ENCODE assay signal across 23 cellular contexts in the genomic region with DNA sequence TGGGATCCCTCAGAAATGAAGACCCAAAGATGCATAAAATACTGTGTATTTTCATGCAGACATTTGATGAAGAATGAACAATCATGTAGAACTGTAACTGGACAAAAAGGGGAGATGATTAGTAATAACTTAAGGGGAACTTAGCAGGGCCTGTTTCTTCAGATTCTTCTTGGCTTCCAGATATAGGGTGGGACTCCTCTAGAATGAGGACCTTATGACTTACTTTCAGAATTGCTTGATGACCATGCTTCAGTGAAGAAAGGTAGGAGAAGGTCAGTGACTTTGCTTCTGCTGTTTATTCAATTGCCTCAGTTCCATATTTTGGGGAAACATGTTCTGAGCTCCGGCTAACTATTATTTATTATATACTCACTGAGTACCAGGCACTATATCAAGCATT.
DNase-seq lines count a peak whose midpoint lies in the region; ATAC-seq and TF ChIP-seq lines count a peak whose summit lies in the region.
"Had no signal": no experiment of that assay in that cellular context is flagged by ENCODE, and none has a peak within 500 bp of the region (broad histone marks: within the 10 kb centered on the region; RNA-seq: fewer than 3 reads in every experiment).

No MANE protein-coding gene starts in this region.

- H3K4me3 Mint-ChIP-seq in dendritic cell treated with granulocyte-macrophage colony-stimulating factor and Interleukin-4, amounts not matched to agents 40 ng/mL and 50 ng/mL, for 4 days = no peak overlapping the region
- no peak overlapping the region for H3K4me3 Mint-ChIP-seq in stimulated activated naive B cell treated with anti-CD40 and anti-IgM and Interleukin-4, amounts not matched to agents 10 μg/mL and 1 μg/mL and 100 μg/mL, for 72 hours
- H3K4me3 Mint-ChIP-seq: B cell; CD4-positive, alpha-beta memory T cell; CD4-positive, CD25-positive, alpha-beta regulatory T cell; CD8-positive, alpha-beta memory T cell had no signal

- TF ChIP-seq CTCF in tibial nerve (IDR thresholded peaks at IDR 0.05) = no peak

- H3K4me3 ChIP-seq in tibial nerve = no peak overlapping the region
- H3K4me3 ChIP-seq: A549; BLaER1 treated with 17β-estradiol and CSF1 and Interleukin-3, amounts not matched to agents 10 nM and 100 nM; GM12878 had no signal

- no peak for TF ChIP-seq EP300 in tibial nerve (IDR thresholded peaks at IDR 0.05)

- DNase-seq in CD1c-positive myeloid dendritic cell (ENCODE audit: extremely low spot score) (peak; percentile 9), tibial nerve (ENCODE audit: low spot score in 2 of 2) (no peak)
- no peak for DNase-seq in stimulated activated naive B cell treated with anti-CD40 and anti-IgM and Interleukin-4, amounts not matched to agents 10 μg/mL and 1 μg/mL and 100 μg/mL, for 72 hours
- DNase-seq: AML-193; CD4-positive, alpha-beta memory T cell; CD4-positive, CD25-positive, alpha-beta regulatory T cell; CD8-positive, alpha-beta memory T cell; COR-L47; DMS153; DMS53; DMS79; DND-41; EL; GDM1 had no signal

- intact Hi-C loops in dendritic cell treated with granulocyte-macrophage colony-stimulating factor and Interleukin-4, amounts not matched to agents 40 ng/mL and 50 ng/mL, for 4 days (cut with micrococcal nuclease) = no loop called here

- no peaks in the 10 kb centered on the region for H3K36me3 Mint-ChIP-seq in dendritic cell treated with granulocyte-macrophage colony-stimulating factor and Interleukin-4, amounts not matched to agents 40 ng/mL and 50 ng/mL, for 4 days (ENCODE audit: low read depth)
- H3K36me3 Mint-ChIP-seq in stimulated activated naive B cell treated with anti-CD40 and anti-IgM and Interleukin-4, amounts not matched to agents 10 μg/mL and 1 μg/mL and 100 μg/mL, for 72 hours = no peaks in the 10 kb centered on the region
- H3K36me3 Mint-ChIP-seq: CD4-positive, alpha-beta memory T cell; CD4-positive, CD25-positive, alpha-beta regulatory T cell; CD8-positive, alpha-beta memory T cell had no signal

- H3K27ac ChIP-seq in tibial nerve = no peak overlapping the region
- H3K27ac ChIP-seq: 22Rv1; A549; BLaER1 treated with 17β-estradiol and CSF1 and Interleukin-3, amounts not matched to agents 10 nM and 100 nM; C4-2B had no signal

- H3K27me3 ChIP-seq in tibial nerve = no peaks in the 10 kb centered on the region
- H3K27me3 ChIP-seq: BLaER1 treated with 17β-estradiol and CSF1 and Interleukin-3, amounts not matched to agents 10 nM and 100 nM had no signal

- no peaks in the 10 kb centered on the region for H3K4me1 ChIP-seq in tibial nerve
- H3K4me1 ChIP-seq: A549; BLaER1 treated with 17β-estradiol and CSF1 and Interleukin-3, amounts not matched to agents 10 nM and 100 nM had no signal

- TF ChIP-seq POLR2A in tibial nerve (IDR thresholded peaks at IDR 0.05) = no peak

- H3K27me3 Mint-ChIP-seq in dendritic cell treated with granulocyte-macrophage colony-stimulating factor and Interleukin-4, amounts not matched to agents 40 ng/mL and 50 ng/mL, for 4 days = peaks cover 8% of the 10 kb centered on the region
- no peaks in the 10 kb centered on the region for H3K27me3 Mint-ChIP-seq in stimulated activated naive B cell treated with anti-CD40 and anti-IgM and Interleukin-4, amounts not matched to agents 10 μg/mL and 1 μg/mL and 100 μg/mL, for 72 hours
- H3K27me3 Mint-ChIP-seq: B cell; CD4-positive, alpha-beta memory T cell; CD4-positive, CD25-positive, alpha-beta regulatory T cell; CD8-positive, alpha-beta memory T cell had no signal

- H3K9me3 ChIP-seq in tibial nerve = no peaks in the 10 kb centered on the region
- H3K9me3 ChIP-seq: A549; BLaER1 treated with 17β-estradiol and CSF1 and Interleukin-3, amounts not matched to agents 10 nM and 100 nM had no signal

- peak overlapping the region; percentile 33 for H3K27ac Mint-ChIP-seq in dendritic cell treated with granulocyte-macrophage colony-stimulating factor and Interleukin-4, amounts not matched to agents 40 ng/mL and 50 ng/mL, for 4 days
- no peak overlapping the region for H3K27ac Mint-ChIP-seq in stimulated activated naive B cell treated with anti-CD40 and anti-IgM and Interleukin-4, amounts not matched to agents 10 μg/mL and 1 μg/mL and 100 μg/mL, for 72 hours
- H3K27ac Mint-ChIP-seq: B cell; CD4-positive, alpha-beta memory T cell; CD4-positive, CD25-positive, alpha-beta regulatory T cell; CD8-positive, alpha-beta memory T cell had no signal

- no peaks in the 10 kb centered on the region for H3K36me3 ChIP-seq in tibial nerve
- H3K36me3 ChIP-seq: BLaER1 treated with 17β-estradiol and CSF1 and Interleukin-3, amounts not matched to agents 10 nM and 100 nM had no signal

- peak; percentile 74 to 78 for ATAC-seq in stimulated activated naive B cell treated with anti-CD40 and anti-IgM and Interleukin-4, amounts not matched to agents 10 μg/mL and 1 μg/mL and 100 μg/mL, for 72 hours (replicated peaks)
- no peak for ATAC-seq in HG02798 (IDR thresholded peaks at IDR 0.05; ENCODE audit: poor library complexity, unreplicated experiment)
- no peak for ATAC-seq in HG02759 (IDR thresholded peaks at IDR 0.05; ENCODE audit: unreplicated experiment)
- ATAC-seq: A549, GM12878 had no signal

- peaks cover 11% of the 10 kb centered on the region for H3K4me1 Mint-ChIP-seq in dendritic cell treated with granulocyte-macrophage colony-stimulating factor and Interleukin-4, amounts not matched to agents 40 ng/mL and 50 ng/mL, for 4 days (ENCODE audit: low read depth)
- H3K4me1 Mint-ChIP-seq in stimulated activated naive B cell treated with anti-CD40 and anti-IgM and Interleukin-4, amounts not matched to agents 10 μg/mL and 1 μg/mL and 100 μg/mL, for 72 hours = no peaks in the 10 kb centered on the region
- H3K4me1 Mint-ChIP-seq: B cell; CD4-positive, alpha-beta memory T cell; CD4-positive, CD25-positive, alpha-beta regulatory T cell; CD8-positive, alpha-beta memory T cell had no signal

- 81 to 93% methylated on average over 1 of the region's 1 CpG for WGBS in tibial nerve, 2 donors

- H3K9me3 Mint-ChIP-seq in dendritic cell treated with granulocyte-macrophage colony-stimulating factor and Interleukin-4, amounts not matched to agents 40 ng/mL and 50 ng/mL, for 4 days = peaks cover 10% of the 10 kb centered on the region
- no peaks in the 10 kb centered on the region for H3K9me3 Mint-ChIP-seq in stimulated activated naive B cell treated with anti-CD40 and anti-IgM and Interleukin-4, amounts not matched to agents 10 μg/mL and 1 μg/mL and 100 μg/mL, for 72 hours

Comparison
In these comparisons a context has a peak if more than half of its experiments do, and no peak if none do; other contexts are left out.
1. ATAC-seq: peak in stimulated activated naive B cell treated with anti-CD40 and anti-IgM and Interleukin-4, amounts not matched to agents 10 μg/mL and 1 μg/mL and 100 μg/mL, for 72 hours (2 of 2); none in HG02798 (single experiment) and HG02759 (single experiment).